In the genomic region with DNA sequence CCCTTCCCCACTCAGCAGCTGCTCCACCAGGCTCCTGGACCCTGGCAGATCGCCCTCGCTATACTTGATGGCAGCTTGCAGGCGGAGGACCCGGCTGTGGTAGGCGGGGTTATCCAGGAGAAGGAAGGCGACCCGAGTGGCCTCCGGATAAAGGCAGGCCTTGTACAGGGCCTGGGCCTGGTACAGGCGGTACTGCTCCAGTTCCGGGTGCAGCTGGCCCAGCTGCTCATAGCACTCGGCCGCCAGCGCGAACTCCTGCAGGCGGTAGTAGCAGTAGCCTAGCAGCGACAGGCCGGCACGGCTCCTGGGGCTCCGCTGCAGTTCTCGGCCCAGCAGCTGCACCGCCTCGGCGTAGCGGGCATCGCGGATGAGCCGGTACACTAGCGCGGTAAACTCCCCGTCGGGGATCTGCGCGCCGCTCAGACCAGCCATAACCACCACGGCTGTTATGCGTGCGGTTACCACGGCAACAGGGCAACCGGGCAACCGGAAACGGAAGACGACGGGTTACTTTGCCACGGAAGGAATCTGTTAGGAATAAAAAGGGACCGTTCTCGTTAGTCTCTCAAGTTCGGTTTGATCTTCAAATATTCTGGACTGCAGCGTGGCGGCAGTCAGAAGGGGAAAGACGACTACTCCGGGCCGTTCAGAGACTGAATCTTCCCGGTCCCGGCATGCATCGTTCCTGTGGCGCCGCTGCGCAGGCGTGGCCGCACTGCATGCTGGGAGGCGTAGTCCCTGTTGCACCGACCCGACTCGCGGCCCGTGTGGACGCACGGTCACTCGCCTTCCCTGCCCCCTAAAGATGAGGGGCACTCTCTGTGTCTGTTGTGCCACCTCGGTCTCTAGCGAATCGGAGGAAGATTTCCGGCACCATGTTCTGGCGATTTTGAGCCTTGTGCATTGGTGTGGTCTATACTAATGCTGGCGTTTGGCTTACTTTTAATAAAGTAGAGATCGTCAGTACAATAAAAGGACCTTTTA, we compare ENCODE assay signal across 1 cellular context.
A peak's percentile ranks its signal among the peaks of the same experiment; 100 is the strongest.
TF ChIP-seq lines count a peak whose summit lies in the region.

No MANE protein-coding gene starts in this region.

TF ChIP-seq in SK-N-SH, 30 proteins besides CTCF, POLR2A, EP300 and RAD21 (continued from another document):
- TF ChIP-seq, protein P1, sequence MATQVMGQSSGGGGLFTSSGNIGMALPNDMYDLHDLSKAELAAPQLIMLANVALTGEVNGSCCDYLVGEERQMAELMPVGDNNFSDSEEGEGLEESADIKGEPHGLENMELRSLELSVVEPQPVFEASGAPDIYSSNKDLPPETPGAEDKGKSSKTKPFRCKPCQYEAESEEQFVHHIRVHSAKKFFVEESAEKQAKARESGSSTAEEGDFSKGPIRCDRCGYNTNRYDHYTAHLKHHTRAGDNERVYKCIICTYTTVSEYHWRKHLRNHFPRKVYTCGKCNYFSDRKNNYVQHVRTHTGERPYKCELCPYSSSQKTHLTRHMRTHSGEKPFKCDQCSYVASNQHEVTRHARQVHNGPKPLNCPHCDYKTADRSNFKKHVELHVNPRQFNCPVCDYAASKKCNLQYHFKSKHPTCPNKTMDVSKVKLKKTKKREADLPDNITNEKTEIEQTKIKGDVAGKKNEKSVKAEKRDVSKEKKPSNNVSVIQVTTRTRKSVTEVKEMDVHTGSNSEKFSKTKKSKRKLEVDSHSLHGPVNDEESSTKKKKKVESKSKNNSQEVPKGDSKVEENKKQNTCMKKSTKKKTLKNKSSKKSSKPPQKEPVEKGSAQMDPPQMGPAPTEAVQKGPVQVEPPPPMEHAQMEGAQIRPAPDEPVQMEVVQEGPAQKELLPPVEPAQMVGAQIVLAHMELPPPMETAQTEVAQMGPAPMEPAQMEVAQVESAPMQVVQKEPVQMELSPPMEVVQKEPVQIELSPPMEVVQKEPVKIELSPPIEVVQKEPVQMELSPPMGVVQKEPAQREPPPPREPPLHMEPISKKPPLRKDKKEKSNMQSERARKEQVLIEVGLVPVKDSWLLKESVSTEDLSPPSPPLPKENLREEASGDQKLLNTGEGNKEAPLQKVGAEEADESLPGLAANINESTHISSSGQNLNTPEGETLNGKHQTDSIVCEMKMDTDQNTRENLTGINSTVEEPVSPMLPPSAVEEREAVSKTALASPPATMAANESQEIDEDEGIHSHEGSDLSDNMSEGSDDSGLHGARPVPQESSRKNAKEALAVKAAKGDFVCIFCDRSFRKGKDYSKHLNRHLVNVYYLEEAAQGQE (IDR thresholded peaks at IDR 0.05; ENCODE audit: low read depth, low read length), result no peak
- no peak for TF ChIP-seq MEF2A (IDR thresholded peaks at IDR 0.05; ENCODE audit: borderline replicate concordance, low read depth)
- TF ChIP-seq GATA2 (CRISPR knock-in tag; IDR thresholded peaks at IDR 0.05), result no peak
- peak; percentile 93 for TF ChIP-seq NRF1 (IDR thresholded peaks at IDR 0.05; ENCODE audit: low read depth, low read length)
- TF ChIP-seq, protein P2, sequence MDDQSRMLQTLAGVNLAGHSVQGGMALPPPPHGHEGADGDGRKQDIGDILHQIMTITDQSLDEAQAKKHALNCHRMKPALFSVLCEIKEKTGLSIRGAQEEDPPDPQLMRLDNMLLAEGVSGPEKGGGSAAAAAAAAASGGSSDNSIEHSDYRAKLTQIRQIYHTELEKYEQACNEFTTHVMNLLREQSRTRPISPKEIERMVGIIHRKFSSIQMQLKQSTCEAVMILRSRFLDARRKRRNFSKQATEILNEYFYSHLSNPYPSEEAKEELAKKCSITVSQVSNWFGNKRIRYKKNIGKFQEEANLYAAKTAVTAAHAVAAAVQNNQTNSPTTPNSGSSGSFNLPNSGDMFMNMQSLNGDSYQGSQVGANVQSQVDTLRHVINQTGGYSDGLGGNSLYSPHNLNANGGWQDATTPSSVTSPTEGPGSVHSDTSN (IDR thresholded peaks at IDR 0.05), result no peak
- TF ChIP-seq FOXM1 (IDR thresholded peaks at IDR 0.05; ENCODE audit: low read depth), result no peak
- TF ChIP-seq POLR2AphosphoS5 (IDR thresholded peaks at IDR 0.05; ENCODE audit: low read depth, low read length), result peak; percentile 81
- TF ChIP-seq TCF12 (IDR thresholded peaks at IDR 0.05), result no peak
- peak; percentile 19; the same call in 1 of the 2 replicates for TF ChIP-seq RFX5 (IDR thresholded peaks at IDR 0.05; ENCODE audit: low read length)
- TF ChIP-seq, protein P3, sequence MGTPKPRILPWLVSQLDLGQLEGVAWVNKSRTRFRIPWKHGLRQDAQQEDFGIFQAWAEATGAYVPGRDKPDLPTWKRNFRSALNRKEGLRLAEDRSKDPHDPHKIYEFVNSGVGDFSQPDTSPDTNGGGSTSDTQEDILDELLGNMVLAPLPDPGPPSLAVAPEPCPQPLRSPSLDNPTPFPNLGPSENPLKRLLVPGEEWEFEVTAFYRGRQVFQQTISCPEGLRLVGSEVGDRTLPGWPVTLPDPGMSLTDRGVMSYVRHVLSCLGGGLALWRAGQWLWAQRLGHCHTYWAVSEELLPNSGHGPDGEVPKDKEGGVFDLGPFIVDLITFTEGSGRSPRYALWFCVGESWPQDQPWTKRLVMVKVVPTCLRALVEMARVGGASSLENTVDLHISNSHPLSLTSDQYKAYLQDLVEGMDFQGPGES (IDR thresholded peaks at IDR 0.05; ENCODE audit: low read depth, low read length), result no peak
- TF ChIP-seq, protein P4, sequence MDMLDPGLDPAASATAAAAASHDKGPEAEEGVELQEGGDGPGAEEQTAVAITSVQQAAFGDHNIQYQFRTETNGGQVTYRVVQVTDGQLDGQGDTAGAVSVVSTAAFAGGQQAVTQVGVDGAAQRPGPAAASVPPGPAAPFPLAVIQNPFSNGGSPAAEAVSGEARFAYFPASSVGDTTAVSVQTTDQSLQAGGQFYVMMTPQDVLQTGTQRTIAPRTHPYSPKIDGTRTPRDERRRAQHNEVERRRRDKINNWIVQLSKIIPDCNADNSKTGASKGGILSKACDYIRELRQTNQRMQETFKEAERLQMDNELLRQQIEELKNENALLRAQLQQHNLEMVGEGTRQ (IDR thresholded peaks at IDR 0.05; ENCODE audit: borderline replicate concordance, low read depth, low read length), result no peak
- 0 out of 2 replicates have a peak, but pooled peaks have one; percentile 60 for TF ChIP-seq ELF1 (IDR thresholded peaks at IDR 0.05)
- peak; percentile 75; the same call in 1 of the 2 replicates for TF ChIP-seq YY1 (IDR thresholded peaks at IDR 0.05; ENCODE audit: low read depth)
- peak; percentile 65 for TF ChIP-seq RCOR1 (IDR thresholded peaks at IDR 0.05; ENCODE audit: low read length)
- TF ChIP-seq TEAD4 (IDR thresholded peaks at IDR 0.05; ENCODE audit: borderline replicate concordance, insufficient read depth), result no peak
- TF ChIP-seq SIN3A (IDR thresholded peaks at IDR 0.05; ENCODE audit: borderline replicate concordance, low read depth, low read length), result no peak
- peak; percentile 34; the same call in 1 of the 2 replicates for TF ChIP-seq TAF1 (IDR thresholded peaks at IDR 0.05; ENCODE audit: borderline replicate concordance, low read depth, low read length)
- no peak for TF ChIP-seq JUND (IDR thresholded peaks at IDR 0.05)
- TF ChIP-seq, protein P5, sequence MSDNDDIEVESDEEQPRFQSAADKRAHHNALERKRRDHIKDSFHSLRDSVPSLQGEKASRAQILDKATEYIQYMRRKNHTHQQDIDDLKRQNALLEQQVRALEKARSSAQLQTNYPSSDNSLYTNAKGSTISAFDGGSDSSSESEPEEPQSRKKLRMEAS (IDR thresholded peaks at IDR 0.05; ENCODE audit: low read depth), result peak; percentile 84
- TF ChIP-seq MXI1 (IDR thresholded peaks at IDR 0.05; ENCODE audit: low read depth, low read length), result peak; percentile 83; the same call in 1 of the 2 replicates
- TF ChIP-seq, protein P6, sequence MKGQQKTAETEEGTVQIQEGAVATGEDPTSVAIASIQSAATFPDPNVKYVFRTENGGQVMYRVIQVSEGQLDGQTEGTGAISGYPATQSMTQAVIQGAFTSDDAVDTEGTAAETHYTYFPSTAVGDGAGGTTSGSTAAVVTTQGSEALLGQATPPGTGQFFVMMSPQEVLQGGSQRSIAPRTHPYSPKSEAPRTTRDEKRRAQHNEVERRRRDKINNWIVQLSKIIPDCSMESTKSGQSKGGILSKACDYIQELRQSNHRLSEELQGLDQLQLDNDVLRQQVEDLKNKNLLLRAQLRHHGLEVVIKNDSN (IDR thresholded peaks at IDR 0.05; ENCODE audit: borderline replicate concordance, low read depth), result no peak
TF ChIP-seq in SK-N-SH: peak in this region for 11.
